Comparison of ENCODE assay signal across 16 cellular contexts in the genomic region with DNA sequence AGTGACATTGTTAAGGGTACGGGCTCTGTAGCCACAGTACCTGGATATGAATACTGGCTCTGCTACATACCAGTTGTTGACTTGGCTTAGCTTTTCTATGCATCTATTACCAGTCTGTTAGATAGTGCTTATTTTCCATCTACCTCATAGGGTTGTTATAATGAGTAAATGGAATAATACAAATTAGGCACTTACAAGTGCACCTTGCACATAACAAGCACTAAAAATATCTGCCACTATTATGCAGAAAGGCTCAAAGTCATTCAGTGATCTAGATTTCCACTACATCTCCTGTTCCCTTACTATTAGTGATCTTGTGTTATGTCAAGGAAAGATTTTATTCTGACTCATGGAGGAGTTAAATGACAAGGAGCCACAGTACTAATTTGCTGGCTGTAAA. TPM values are rescaled to one million over a fixed set of nuclear protein-coding genes. Genes with fewer than 3 reads are reported as not detected.
A peak's percentile ranks its signal among the peaks of the same experiment; 100 is the strongest.
DNase-seq lines count a peak whose midpoint lies in the region; ATAC-seq and TF ChIP-seq lines count a peak whose summit lies in the region.
"Had no signal": no experiment of that assay in that cellular context is flagged by ENCODE, and none has a peak within 500 bp of the region (broad histone marks: within the 10 kb centered on the region; RNA-seq: fewer than 3 reads in every experiment).

No MANE protein-coding gene starts in this region.

- H3K9ac ChIP-seq in GM23248 = no peak overlapping the region

- no peaks in the 10 kb centered on the region for H3K27me3 Mint-ChIP-seq in activated naive CD8-positive, alpha-beta T cell treated with anti-CD3 and anti-CD28 coated beads, Interleukin-2, amount 50 U/mL, for 24 hours
- no peaks in the 10 kb centered on the region for H3K27me3 Mint-ChIP-seq in activated naive CD8-positive, alpha-beta T cell treated with anti-CD3 and anti-CD28 coated beads for 36 hours
- no peaks in the 10 kb centered on the region for H3K27me3 Mint-ChIP-seq in GM23338 (ENCODE audit: insufficient read depth, low read depth, poor library complexity)
- H3K27me3 Mint-ChIP-seq in stimulated activated naive B cell treated with anti-CD40 and anti-IgM and Interleukin-4, amounts not matched to agents 10 μg/mL and 1 μg/mL and 100 μg/mL, for 72 hours = no peaks in the 10 kb centered on the region
- H3K27me3 Mint-ChIP-seq: CD4-positive, alpha-beta memory T cell had no signal

- H3K9me2 ChIP-seq in GM23248 (ENCODE audit: insufficient read depth) (no peaks in the 10 kb centered on the region), GM23338 (ENCODE audit: insufficient read depth) (no peaks in the 10 kb centered on the region)

- H3K36me3 ChIP-seq in GM23248 (ENCODE audit: low read depth) (no peaks in the 10 kb centered on the region), GM23338 (ENCODE audit: insufficient read depth) (no peaks in the 10 kb centered on the region)
- H3K36me3 ChIP-seq: HAP-1 had no signal

- H3K9me3 Mint-ChIP-seq in activated naive CD8-positive, alpha-beta T cell treated with anti-CD3 and anti-CD28 coated beads, Interleukin-2, amount 50 U/mL, for 24 hours = no peaks in the 10 kb centered on the region
- H3K9me3 Mint-ChIP-seq in activated naive CD8-positive, alpha-beta T cell treated with anti-CD3 and anti-CD28 coated beads for 36 hours = no peaks in the 10 kb centered on the region
- no peaks in the 10 kb centered on the region; the same call in 2 of the 3 replicates for H3K9me3 Mint-ChIP-seq in GM23338
- no peaks in the 10 kb centered on the region for H3K9me3 Mint-ChIP-seq in stimulated activated naive B cell treated with anti-CD40 and anti-IgM and Interleukin-4, amounts not matched to agents 10 μg/mL and 1 μg/mL and 100 μg/mL, for 72 hours
- H3K9me3 Mint-ChIP-seq: CD4-positive, alpha-beta memory T cell; HFFc6 had no signal

- H3K27me3 ChIP-seq in GM23248 (replicated peaks; ENCODE audit: insufficient read depth) (no peaks in the 10 kb centered on the region), GM23338 (ENCODE audit: insufficient read depth) (no peaks in the 10 kb centered on the region)

- no peak for DNase-seq in activated naive CD8-positive, alpha-beta T cell treated with anti-CD3 and anti-CD28 coated beads, Interleukin-2, amount 50 U/mL, for 24 hours
- no peak for DNase-seq in activated naive CD8-positive, alpha-beta T cell treated with anti-CD3 and anti-CD28 coated beads for 36 hours
- DNase-seq in GM23248 = peak; percentile 7
- DNase-seq in GM23338 (ENCODE audit: low spot score) = no peak
- no peak for DNase-seq in stimulated activated naive B cell treated with anti-CD40 and anti-IgM and Interleukin-4, amounts not matched to agents 10 μg/mL and 1 μg/mL and 100 μg/mL, for 72 hours
- DNase-seq: C1 segment of cervical spinal cord; Calu3; CD4-positive, alpha-beta memory T cell; COR-L47; DMS53; DMS79 treated with DMSO at 0.1 percent for 48 hours; GF-D8; GOT3; HFFc6 had no signal

- H3K9me3 ChIP-seq in GM23248 (ENCODE audit: low read depth) = no peaks in the 10 kb centered on the region
- H3K9me3 ChIP-seq: HAP-1 had no signal

- H3F3A ChIP-seq in GM23248 (ENCODE audit: insufficient read depth) = no peaks in the 10 kb centered on the region
- no peaks in the 10 kb centered on the region for H3F3A ChIP-seq in GM23338 (replicated peaks; ENCODE audit: low read depth)

- no peak overlapping the region for H3K4me3 Mint-ChIP-seq in activated naive CD8-positive, alpha-beta T cell treated with anti-CD3 and anti-CD28 coated beads, Interleukin-2, amount 50 U/mL, for 24 hours
- H3K4me3 Mint-ChIP-seq in activated naive CD8-positive, alpha-beta T cell treated with anti-CD3 and anti-CD28 coated beads for 36 hours = no peak overlapping the region
- H3K4me3 Mint-ChIP-seq in GM23338 = no peak overlapping the region
- no peak overlapping the region for H3K4me3 Mint-ChIP-seq in stimulated activated naive B cell treated with anti-CD40 and anti-IgM and Interleukin-4, amounts not matched to agents 10 μg/mL and 1 μg/mL and 100 μg/mL, for 72 hours
- H3K4me3 Mint-ChIP-seq: CD4-positive, alpha-beta memory T cell; HFFc6 had no signal

- H3K4me1 ChIP-seq in GM23248 (ENCODE audit: insufficient read depth) (peaks cover 20% of the 10 kb centered on the region), GM23338 (ENCODE audit: insufficient read depth) (no peaks in the 10 kb centered on the region)
- H3K4me1 ChIP-seq: HAP-1 had no signal

- no peak overlapping the region for H3K27ac Mint-ChIP-seq in activated naive CD8-positive, alpha-beta T cell treated with anti-CD3 and anti-CD28 coated beads, Interleukin-2, amount 50 U/mL, for 24 hours
- H3K27ac Mint-ChIP-seq in activated naive CD8-positive, alpha-beta T cell treated with anti-CD3 and anti-CD28 coated beads for 36 hours = no peak overlapping the region
- no peak overlapping the region for H3K27ac Mint-ChIP-seq in GM23338
- H3K27ac Mint-ChIP-seq in stimulated activated naive B cell treated with anti-CD40 and anti-IgM and Interleukin-4, amounts not matched to agents 10 μg/mL and 1 μg/mL and 100 μg/mL, for 72 hours = peak overlapping the region; percentile 37
- H3K27ac Mint-ChIP-seq: CD4-positive, alpha-beta memory T cell; HFFc6 had no signal

- no peak for TF ChIP-seq CTCF in GM23338 (conservative IDR thresholded peaks at IDR 0.05; ENCODE audit: low read depth in 2 of 2)

- no peaks in the 10 kb centered on the region for H3K79me2 ChIP-seq in GM23248 (ENCODE audit: insufficient read depth)
- no peaks in the 10 kb centered on the region for H3K79me2 ChIP-seq in GM23338 (replicated peaks; ENCODE audit: insufficient read depth)

- H3K4me1 Mint-ChIP-seq in activated naive CD8-positive, alpha-beta T cell treated with anti-CD3 and anti-CD28 coated beads, Interleukin-2, amount 50 U/mL, for 24 hours = no peaks in the 10 kb centered on the region
- no peaks in the 10 kb centered on the region for H3K4me1 Mint-ChIP-seq in activated naive CD8-positive, alpha-beta T cell treated with anti-CD3 and anti-CD28 coated beads for 36 hours
- 0 out of 3 replicates have a peak, but pooled peaks cover 2% of the 10 kb centered on the region for H3K4me1 Mint-ChIP-seq in GM23338
- peaks cover 9% of the 10 kb centered on the region in 2 donors for H3K4me1 Mint-ChIP-seq in stimulated activated naive B cell treated with anti-CD40 and anti-IgM and Interleukin-4, amounts not matched to agents 10 μg/mL and 1 μg/mL and 100 μg/mL, for 72 hours
- H3K4me1 Mint-ChIP-seq: CD4-positive, alpha-beta memory T cell had no signal

- ATAC-seq in activated naive CD8-positive, alpha-beta T cell treated with anti-CD3 and anti-CD28 coated beads, Interleukin-2, amount 50 U/mL, for 24 hours = peak; percentile 52
- no peak for ATAC-seq in GM23338
- ATAC-seq in stimulated activated naive B cell treated with anti-CD40 and anti-IgM and Interleukin-4, amounts not matched to agents 10 μg/mL and 1 μg/mL and 100 μg/mL, for 72 hours (replicated peaks) = peak; percentile 31 to 71
- no peak for ATAC-seq in GM18867 (IDR thresholded peaks at IDR 0.05; ENCODE audit: unreplicated experiment)

- H3K4me2 ChIP-seq in GM23248 (ENCODE audit: unreplicated experiment) (no peak overlapping the region), GM23338 (no peak overlapping the region)

- no peaks in the 10 kb centered on the region for H3K36me3 Mint-ChIP-seq in activated naive CD8-positive, alpha-beta T cell treated with anti-CD3 and anti-CD28 coated beads, Interleukin-2, amount 50 U/mL, for 24 hours (ENCODE audit: low read depth)
- no peaks in the 10 kb centered on the region for H3K36me3 Mint-ChIP-seq in activated naive CD8-positive, alpha-beta T cell treated with anti-CD3 and anti-CD28 coated beads for 36 hours
- H3K36me3 Mint-ChIP-seq in GM23338 (ENCODE audit: low read depth) = no peaks in the 10 kb centered on the region
- no peaks in the 10 kb centered on the region for H3K36me3 Mint-ChIP-seq in stimulated activated naive B cell treated with anti-CD40 and anti-IgM and Interleukin-4, amounts not matched to agents 10 μg/mL and 1 μg/mL and 100 μg/mL, for 72 hours
- H3K36me3 Mint-ChIP-seq: CD4-positive, alpha-beta memory T cell had no signal

- H4K20me1 ChIP-seq in GM23248 (ENCODE audit: insufficient read depth) (no peaks in the 10 kb centered on the region), GM23338 (replicated peaks; ENCODE audit: insufficient read depth) (no peaks in the 10 kb centered on the region)

- H3K4me3 ChIP-seq in GM23248 (no peak overlapping the region), GM23338 (no peak overlapping the region)
- H3K4me3 ChIP-seq: HAP-1 had no signal

- no peak overlapping the region for H2AFZ ChIP-seq in GM23248
- H2AFZ ChIP-seq in GM23338 = peak overlapping the region; percentile 69; the same call in 1 of the 2 replicates

- H3K27ac ChIP-seq in GM23248 = no peak overlapping the region
- no peak overlapping the region for H3K27ac ChIP-seq in GM23338 (ENCODE audit: low read depth)

- 94 to 100% methylated on average over 1 of the region's 1 CpG for WGBS in GM23248 (ENCODE audit: low coverage in 1 of 2, low lambda C conversion rate in 2 of 2, missing lambda C conversion rate in 2 of 2), 2 experiments

- in situ Hi-C loops in GM23248 (cut with MboI) = no loop called here

TF ChIP-seq in GM23338, 12 proteins besides CTCF, POLR2A, EP300 and RAD21 (continues in another document):
- no peak for TF ChIP-seq ZNF331 (CRISPR knock-in tag; IDR thresholded peaks at IDR 0.05; ENCODE audit: low read depth)

RNA-seq across cellular contexts. Expression of a gene that starts 27.9 kb away (rescaled TPM):
- total RNA-seq in activated naive CD8-positive, alpha-beta T cell treated with anti-CD3 and anti-CD28 coated beads for 36 hours = 10 to 100 TPM; 23.5 to 27.8 TPM
- 50.0 and 69.8 TPM in 2 replicates for total RNA-seq in GM23248 (2014; rRNA removed; shearing (Covaris generic))
- polyA plus RNA-seq in GM23248 (2016; fragmentation: Nextera tagmentation; extraction: Ambion mirVana) (62.0 and 65.8 TPM in 2 replicates), GM23338 (2016; fragmentation: Nextera tagmentation; extraction: Ambion mirVana) (0.16 and 0.42 TPM in 2 replicates)
- total RNA-seq in GM23338 (2014; rRNA removed; shearing (Covaris generic)) = 0.45 TPM in 1 of 2 replicates, not detected in the other

Comparison
In these comparisons a context has a peak if more than half of its experiments do, and no peak if none do; other contexts are left out.
1. ATAC-seq: peak in activated naive CD8-positive, alpha-beta T cell treated with anti-CD3 and anti-CD28 coated beads, Interleukin-2, amount 50 U/mL, for 24 hours (single experiment) and stimulated activated naive B cell treated with anti-CD40 and anti-IgM and Interleukin-4, amounts not matched to agents 10 μg/mL and 1 μg/mL and 100 μg/mL, for 72 hours (2 of 2); none in GM23338 (single experiment) and GM18867 (single experiment).
2. RNA of a gene that starts 27.9 kb away (total RNA-seq): 50.0 to 69.8 TPM in GM23248 and 23.5 to 27.8 TPM in activated naive CD8-positive, alpha-beta T cell treated with anti-CD3 and anti-CD28 coated beads for 36 hours; 0.45 TPM in GM23338; every median in the first group is over 10 times any median in the second.